In genomic region chrX:131068945-131069719, GRCh38 we compare ENCODE assay signal across 8 cellular contexts.
DNase-seq lines count a peak whose midpoint lies in the region; ATAC-seq lines count a peak whose summit lies in the region.

No MANE protein-coding gene starts in this region.

- DNase-seq in DMS53 (lab: John Stamatoyannopoulos, UW): peak; percentile 86
- peak; percentile 81 to 88 for DNase-seq in NCI-H524 (lab: John Stamatoyannopoulos, UW)
- peak; percentile 0 for DNase-seq in glomerular visceral epithelial cell (ENCODE audit: extremely low spot score)
- peak; percentile 1 for DNase-seq in stromal cell of bone marrow (ENCODE audit: low read depth)
- DNase-seq in HK-2 (ENCODE audit: unreplicated experiment): no peak

- ATAC-seq in GM21360 (IDR thresholded peaks at IDR 0.05; ENCODE audit: unreplicated experiment) (peak; percentile 52), HG02623 (IDR thresholded peaks at IDR 0.05; ENCODE audit: unreplicated experiment) (no peak), HG03039 (IDR thresholded peaks at IDR 0.05; ENCODE audit: unreplicated experiment) (no peak)
